19 cellular contexts compared by ENCODE assay signal in genomic region chr3:197219627-197220026, GRCh38.
"Had no signal": no experiment of that assay in that cellular context is flagged by ENCODE, and none has a peak within 500 bp of the region (broad histone marks: within the 10 kb centered on the region; RNA-seq: fewer than 3 reads in every experiment).

No MANE protein-coding gene starts in this region.

- H3K27ac Mint-ChIP-seq: activated naive CD8-positive, alpha-beta T cell treated with anti-CD3 and anti-CD28 coated beads, Interleukin-2, amount 50 U/mL, for 24 hours; activated T-helper 17 cell treated with anti-CD3 and anti-CD28 coated beads, Interleukin-2, amount 50 U/mL, for 72 hours; effector memory CD8-positive, alpha-beta T cell; naive B cell had no signal

- H3K9me3 Mint-ChIP-seq: activated naive CD8-positive, alpha-beta T cell treated with anti-CD3 and anti-CD28 coated beads, Interleukin-2, amount 50 U/mL, for 24 hours; activated T-helper 17 cell treated with anti-CD3 and anti-CD28 coated beads, Interleukin-2, amount 50 U/mL, for 72 hours; effector memory CD8-positive, alpha-beta T cell; naive B cell had no signal

- H3K9me3 ChIP-seq: breast epithelium, heart left ventricle, tibial nerve had no signal

- H3K27me3 ChIP-seq: breast epithelium, heart left ventricle, tibial nerve had no signal

- H3K4me3 Mint-ChIP-seq: activated naive CD8-positive, alpha-beta T cell treated with anti-CD3 and anti-CD28 coated beads, Interleukin-2, amount 50 U/mL, for 24 hours; activated T-helper 17 cell treated with anti-CD3 and anti-CD28 coated beads, Interleukin-2, amount 50 U/mL, for 72 hours; effector memory CD8-positive, alpha-beta T cell had no signal

- H3K27ac ChIP-seq: breast epithelium, epithelial cell of prostate, heart left ventricle, tibial nerve had no signal

- H3K27me3 Mint-ChIP-seq: activated naive CD8-positive, alpha-beta T cell treated with anti-CD3 and anti-CD28 coated beads, Interleukin-2, amount 50 U/mL, for 24 hours; activated T-helper 17 cell treated with anti-CD3 and anti-CD28 coated beads, Interleukin-2, amount 50 U/mL, for 72 hours; effector memory CD8-positive, alpha-beta T cell; naive B cell had no signal

- H3K36me3 ChIP-seq: breast epithelium, heart left ventricle, tibial nerve had no signal

- DNase-seq: activated CD4-positive, alpha-beta T cell treated with anti-CD3 and anti-CD28 coated beads, Interleukin-2, amount 50 U/mL, for 1 hour; activated naive CD4-positive, alpha-beta T cell treated with Interleukin-2 at 50 U/mL for 16 hours; activated naive CD8-positive, alpha-beta T cell treated with anti-CD3 and anti-CD28 coated beads, Interleukin-2, amount 50 U/mL, for 24 hours; activated T-cell treated with anti-CD3 and anti-CD28 coated beads for 4 hours; aorta; dermis blood vessel endothelial cell; effector memory CD8-positive, alpha-beta T cell; foreskin melanocyte; heart left ventricle; left cardiac atrium; mammary epithelial cell; naive B cell; posterior cingulate gyrus; stimulated activated CD4-positive, alpha-beta T cell treated with anti-CD3 and anti-CD28 coated beads, Interleukin-4, amount 100 ng/mL, for 1 hour; stimulated activated naive CD4-positive, alpha-beta T cell had no signal

- H3K4me3 ChIP-seq: breast epithelium, heart left ventricle, tibial nerve had no signal

- H3K4me1 ChIP-seq: breast epithelium had no signal

- H3K36me3 Mint-ChIP-seq: naive B cell had no signal
